In genomic region chr9:113228130-113228665, GRCh38 we compare ENCODE assay signal across 1 cellular context.
TF ChIP-seq lines count a peak whose summit lies in the region.

No MANE protein-coding gene starts in this region.

TF ChIP-seq in K562, 482 proteins besides CTCF, POLR2A, EP300 and RAD21 (continued from another document):
- TF ChIP-seq ZBTB26 (CRISPR knock-in tag; IDR thresholded peaks at IDR 0.05) (no peak), ZNF766 (CRISPR knock-in tag; conservative IDR thresholded peaks at IDR 0.05) (0 out of 2 replicates have a peak, but pooled peaks have one; percentile 52), RBM14 (IDR thresholded peaks at IDR 0.05; ENCODE audit: borderline replicate concordance, insufficient read depth, low read depth, low read length) (no peak), SPI1 (IDR thresholded peaks at IDR 0.05; ENCODE audit: borderline replicate concordance, low read depth, low read length) (no peak), NCOA6 (IDR thresholded peaks at IDR 0.05) (no peak)
